8 cellular contexts compared by ENCODE assay signal in genomic region chr3:64022451-64023186, GRCh38. TPM values are rescaled to one million over a fixed set of nuclear protein-coding genes. Genes with fewer than 3 reads are reported as not detected.
DNase-seq lines count a peak whose midpoint lies in the region; ATAC-seq and TF ChIP-seq lines count a peak whose summit lies in the region.

No MANE protein-coding gene starts in this region.

- peak overlapping the region; percentile 92 to 96 for H3K9ac ChIP-seq in colonic mucosa (ENCODE audit: low read depth in 2 of 2, low read length in 2 of 2)

- H3K9me3 Mint-ChIP-seq in mesothelial cell of epicardium: no peaks in the 10 kb centered on the region

- H3K4me3 Mint-ChIP-seq in mesothelial cell of epicardium: peak overlapping the region; percentile 86

- no peak for TF ChIP-seq POLR2A in upper lobe of left lung (IDR thresholded peaks at IDR 0.05)

- TF ChIP-seq CTCF in cardiac muscle cell (IDR thresholded peaks at IDR 0.05; ENCODE audit: low read depth, low read length) (no peak), colonic mucosa (IDR thresholded peaks at IDR 0.05) (no peak), mesothelial cell of epicardium (IDR thresholded peaks at IDR 0.05; ENCODE audit: unreplicated experiment) (no peak), upper lobe of left lung (IDR thresholded peaks at IDR 0.05) (no peak)

- peaks cover 3% of the 10 kb centered on the region for H3K4me1 ChIP-seq in cardiac muscle cell (ENCODE audit: low read depth)
- peaks cover 7% of the 10 kb centered on the region for H3K4me1 ChIP-seq in SJSA1 (replicated peaks)
- H3K4me1 ChIP-seq in colonic mucosa: peaks cover 7% of the 10 kb centered on the region
- peaks cover 17 to 32% (median 25%) of the 10 kb centered on the region in 4 donors for H3K4me1 ChIP-seq in upper lobe of left lung

- H3K9me3 ChIP-seq in cardiac muscle cell (ENCODE audit: low read depth): no peaks in the 10 kb centered on the region
- H3K9me3 ChIP-seq in SJSA1 (replicated peaks): no peaks in the 10 kb centered on the region
- no peaks in the 10 kb centered on the region for H3K9me3 ChIP-seq in colonic mucosa
- no peaks in the 10 kb centered on the region for H3K9me3 ChIP-seq in upper lobe of left lung

- no peak for TF ChIP-seq EP300 in upper lobe of left lung (IDR thresholded peaks at IDR 0.05)

- H3K36me3 ChIP-seq in cardiac muscle cell (peaks cover 40% of the 10 kb centered on the region), SJSA1 (peaks cover 55% of the 10 kb centered on the region), colonic mucosa (peaks cover 6% of the 10 kb centered on the region), upper lobe of left lung (peaks cover 8 to 36% (median 16%) of the 10 kb centered on the region in 4 donors)

- H3K27me3 ChIP-seq in cardiac muscle cell (no peaks in the 10 kb centered on the region), SJSA1 (replicated peaks) (no peaks in the 10 kb centered on the region), colonic mucosa (no peaks in the 10 kb centered on the region), upper lobe of left lung (no peaks in the 10 kb centered on the region)

- H3K4me3 ChIP-seq in cardiac muscle cell (peak overlapping the region; percentile 77), SJSA1 (peak overlapping the region; percentile 83), colonic mucosa (peak overlapping the region; percentile 90), upper lobe of left lung (peak overlapping the region; percentile 72 to 92 (median 87))

- H3K4me1 Mint-ChIP-seq in mesothelial cell of epicardium: peaks cover 27% of the 10 kb centered on the region

- WGBS in upper lobe of left lung, 2 donors: 18 to 20% methylated on average over 22 of the region's 24 CpGs

- no peak for ATAC-seq in Right ventricle myocardium inferior
- no peak for ATAC-seq in upper lobe of left lung (ENCODE audit: low FRiP score in 2 of 2)

- DNase-seq in cardiac muscle cell (ENCODE audit: low read depth in 1 of 2, low spot score in 1 of 2) (peak in 1 of 2 donors; percentile 22), Right ventricle myocardium inferior (ENCODE audit: missing footprints) (no peak), SJSA1 (ENCODE audit: low read depth in 1 of 2, low spot score in 2 of 2) (no peak), colonic mucosa (peak; percentile 20), mesothelial cell of epicardium (ENCODE audit: low spot score in 2 of 2, unreplicated experiment in 2 of 2) (peak in 1 of 2 experiments; percentile 40), upper lobe of left lung (no peak), NCI-H1092 treated with DMSO at 0.1 percent for 48 hours (lab: John Stamatoyannopoulos, UW) (no peak), OCI-M2 (lab: John Stamatoyannopoulos, UW; ENCODE audit: unreplicated experiment) (no peak)

- H3K27me3 Mint-ChIP-seq in mesothelial cell of epicardium (ENCODE audit: low read depth): no peaks in the 10 kb centered on the region

- peak overlapping the region; percentile 95 for H3K27ac Mint-ChIP-seq in mesothelial cell of epicardium

- intact Hi-C loops in Right ventricle myocardium inferior (cut with DNase I) (no loop called here), colonic mucosa (cut with DNase I) (no loop called here)

- H3K27ac ChIP-seq in cardiac muscle cell: peak overlapping the region; percentile 96
- peak overlapping the region; percentile 68 for H3K27ac ChIP-seq in SJSA1
- peak overlapping the region; percentile 51 for H3K27ac ChIP-seq in colonic mucosa
- peak overlapping the region; percentile 89 to 93 (median 90) for H3K27ac ChIP-seq in upper lobe of left lung

- peaks cover 19% of the 10 kb centered on the region for H3K36me3 Mint-ChIP-seq in mesothelial cell of epicardium

RNA-seq across cellular contexts. Expression of gene PSMD6, which starts 0.7 kb away (rescaled TPM):
- 107 and 110 TPM in 2 replicates for total RNA-seq in cardiac muscle cell
- polyA plus RNA-seq in cardiac muscle cell: 159 and 184 TPM in 2 replicates
- 73.7 TPM for total RNA-seq in Right ventricle myocardium inferior
- 135 and 139 TPM in 2 replicates for total RNA-seq in SJSA1 (2014; rRNA removed; shearing (Covaris generic))
- 10 to 100 TPM; 50.3 to 75.8 TPM for total RNA-seq in colonic mucosa
- total RNA-seq in mesothelial cell of epicardium: 70.1 to 74.9 TPM (median 73.4 TPM) in 3 replicates
- total RNA-seq in upper lobe of left lung: 10 to 100 TPM; 41.2 to 69.3 (median 58.6) TPM
